Comparison of ENCODE assay signal across 27 cellular contexts in genomic region chr2:195146761-195147160, GRCh38.
"Had no signal": no experiment of that assay in that cellular context is flagged by ENCODE, and none has a peak within 500 bp of the region (broad histone marks: within the 10 kb centered on the region; RNA-seq: fewer than 3 reads in every experiment).

No MANE protein-coding gene starts in this region.

- H3K27me3 Mint-ChIP-seq: dendritic cell treated with granulocyte-macrophage colony-stimulating factor and Interleukin-4, amounts not matched to agents 40 ng/mL and 50 ng/mL, for 4 days; effector memory CD8-positive, alpha-beta T cell; naive B cell had no signal

- H3K27ac Mint-ChIP-seq: dendritic cell treated with granulocyte-macrophage colony-stimulating factor and Interleukin-4, amounts not matched to agents 40 ng/mL and 50 ng/mL, for 4 days; effector memory CD8-positive, alpha-beta T cell; endodermal cell; mesothelial cell of epicardium; naive B cell had no signal

- FAIRE-seq: endometrium, islet of Langerhans, keratinocyte had no signal

- ATAC-seq: effector memory CD8-positive, alpha-beta T cell; esophagus mucosa; gastrocnemius medialis; heart right ventricle; left cardiac atrium; left lung; left ventricle myocardium superior; lower lobe of right lung; mucosa of descending colon had no signal

- H3K4me1 Mint-ChIP-seq: endodermal cell, naive B cell had no signal

- DNase-seq: colonic mucosa; cortex of kidney; effector CD8-positive, alpha-beta T cell; effector memory CD8-positive, alpha-beta T cell; endodermal cell; erythroblast; esophagus squamous epithelium; foreskin fibroblast; foreskin melanocyte; gastrocnemius medialis; glutamatergic neuron; head of caudate nucleus; heart right ventricle; hippocampal formation; left cardiac atrium; left lung; left ventricle myocardium superior; lower lobe of right lung; mesenchymal stem cell; mucosa of descending colon; naive B cell had no signal

- H3K4me3 Mint-ChIP-seq: dendritic cell treated with granulocyte-macrophage colony-stimulating factor and Interleukin-4, amounts not matched to agents 40 ng/mL and 50 ng/mL, for 4 days; effector memory CD8-positive, alpha-beta T cell; endodermal cell; mesothelial cell of epicardium; naive B cell had no signal
